In the genomic region with DNA sequence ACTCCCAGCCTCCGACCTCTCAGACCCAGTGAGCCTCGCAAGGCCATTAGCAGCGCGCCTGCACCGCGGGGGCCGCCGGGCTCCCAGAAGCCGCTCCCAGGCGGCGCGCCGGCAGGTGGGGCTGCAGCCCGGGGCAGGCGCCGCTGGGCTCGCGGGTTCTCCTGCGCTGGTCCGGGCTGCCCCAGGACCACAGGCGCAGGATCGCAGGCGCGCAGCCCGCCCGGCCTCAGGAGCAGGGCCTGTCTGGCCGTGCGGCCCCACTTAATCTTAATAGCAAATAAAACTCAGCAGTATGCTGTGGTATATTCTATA, we compare ENCODE assay signal across 8 cellular contexts. TPM values are rescaled to one million over a fixed set of nuclear protein-coding genes. Genes with fewer than 3 reads are reported as not detected.
A peak's percentile ranks its signal among the peaks of the same experiment; 100 is the strongest.
DNase-seq lines count a peak whose midpoint lies in the region; ATAC-seq, FAIRE-seq and TF ChIP-seq lines count a peak whose summit lies in the region.
"Not testable (repeated sequence)": the region's sequence is repeated elsewhere in the genome, so short reads cannot be mapped to it uniquely, and the experiment has no call there.

No MANE protein-coding gene starts in this region.

- not testable (repeated sequence) for H3K27me3 ChIP-seq in HUES6 (ENCODE audit: control insufficient read depth, insufficient read depth, low read length); H1 (replicated peaks in 1 of 4; ENCODE audit: control insufficient read depth in 3 of 4, extremely low read depth in 1 of 4, insufficient read depth in 3 of 4, low read length in 3 of 4)

- not testable (repeated sequence) for TF ChIP-seq EP300 in H1 (IDR thresholded peaks at IDR 0.05; ENCODE audit: borderline replicate concordance in 1 of 2, low read depth in 2 of 2, low read length in 2 of 2)

- not testable (repeated sequence) for H3K9me3 Mint-ChIP-seq in activated naive CD4-positive, alpha-beta T cell treated with anti-CD3 and anti-CD28 coated beads for 36 hours; nephron

- H2BK12ac ChIP-seq in H1 (ENCODE audit: low read depth, low read length): not testable (repeated sequence)

- not testable (repeated sequence) for H3K4me3 Mint-ChIP-seq in activated naive CD4-positive, alpha-beta T cell treated with anti-CD3 and anti-CD28 coated beads for 36 hours
- peak overlapping the region in 2 of 3 experiments; percentile 37 to 59 for H3K4me3 Mint-ChIP-seq in nephron

- not testable (repeated sequence) for H3K36me3 ChIP-seq in ES-I3 (ENCODE audit: insufficient read depth, low read length); HUES6 (ENCODE audit: control insufficient read depth, insufficient read depth, low read length); H1 (ENCODE audit: control insufficient read depth in 2 of 4, insufficient read depth in 4 of 4, low read length in 3 of 4)

- not testable (repeated sequence) for H3K27me3 Mint-ChIP-seq in activated naive CD4-positive, alpha-beta T cell treated with anti-CD3 and anti-CD28 coated beads for 36 hours (ENCODE audit: low read depth); nephron (ENCODE audit: low read depth)

- H3K23ac ChIP-seq in H1 (ENCODE audit: insufficient read length): not testable (repeated sequence)

- H4K91ac ChIP-seq in H1 (replicated peaks; ENCODE audit: insufficient read length, low read length): not testable (repeated sequence)

- not testable (repeated sequence) for H2BK120ac ChIP-seq in H1 (replicated peaks; ENCODE audit: low read depth, low read length)

- H3K27ac Mint-ChIP-seq in activated naive CD4-positive, alpha-beta T cell treated with anti-CD3 and anti-CD28 coated beads for 36 hours; nephron: not testable (repeated sequence)

- not testable (repeated sequence) for H3K18ac ChIP-seq in H1 (ENCODE audit: extremely low read depth, low read length)

- CTCF ChIA-PET in activated naive CD4-positive, alpha-beta T cell treated with anti-CD3 and anti-CD28 coated beads for 36 hours (lab: Charles Lee): not testable (repeated sequence)
- CTCF ChIA-PET in H1 (lab: Charles Lee; ENCODE audit: partially characterized antibody): interaction anchor here (0.7 to 2.1 kb wide), 2 partner anchors 9 to 488 kb away, joined by 3 to 9 read pairs; no protein-coding TSS in a partner anchor

- H4K20me1 ChIP-seq in H1 (replicated peaks in 1 of 2; ENCODE audit: control insufficient read depth in 1 of 2, insufficient read depth in 2 of 2, low read length in 2 of 2): not testable (repeated sequence)

- POLR2A ChIA-PET in H1 (lab: Charles Lee; ENCODE audit: partially characterized antibody): interaction anchor here (1.1 to 2.6 kb wide), 7 partner anchors 9 to 39 kb away, joined by 3 to 25 read pairs (median 5); partner anchors contain the start of genes RACK1 and TRIM52

- not testable (repeated sequence) for H3K36me3 Mint-ChIP-seq in activated naive CD4-positive, alpha-beta T cell treated with anti-CD3 and anti-CD28 coated beads for 36 hours (ENCODE audit: low read depth); nephron (ENCODE audit: low read depth)

- not testable (repeated sequence) for H3K79me2 ChIP-seq in H1 (ENCODE audit: control insufficient read depth in 1 of 2, insufficient read depth in 2 of 2, low read length in 2 of 2)

- FAIRE-seq in H1 (lab: Jason Lieb, UNC): not testable (repeated sequence)

- H3K14ac ChIP-seq in H1 (ENCODE audit: insufficient read length): not testable (repeated sequence)

- H3K4ac ChIP-seq in H1 (replicated peaks; ENCODE audit: insufficient read length, low read depth, low read length): not testable (repeated sequence)

- 2% methylated on average over 28 of the region's 28 CpGs; no CpG with 5 or more reads in 1 of the 2 experiments for WGBS in H1 (ENCODE audit: extremely low coverage in 1 of 2, insufficient coverage in 1 of 2, insufficient read length in 1 of 2, insufficient replicate concordance in 2 of 2, low coverage in 1 of 2, low lambda C conversion rate in 2 of 2, missing lambda C conversion rate in 1 of 2), 2 experiments

- H4K8ac ChIP-seq in H1 (ENCODE audit: extremely low read depth, insufficient read depth, low read length): not testable (repeated sequence)

- not testable (repeated sequence) for H3K4me1 ChIP-seq in ES-I3 (ENCODE audit: insufficient read depth, low read length); HUES6 (ENCODE audit: control insufficient read depth, insufficient read depth, low read length); H1 (replicated peaks in 1 of 4; ENCODE audit: control insufficient read depth in 3 of 4, insufficient read depth in 4 of 4, low read length in 3 of 4)

- H3K56ac ChIP-seq in H1 (replicated peaks; ENCODE audit: insufficient read length, low read depth, low read length): not testable (repeated sequence)

- peak; percentile 17 to 43 (median 28) for TF ChIP-seq CTCF in H1 (IDR thresholded peaks at IDR 0.05; ENCODE audit: control extremely low read depth in 1 of 3, insufficient read depth in 1 of 3, low read depth in 1 of 3, low read length in 3 of 3)
- TF ChIP-seq CTCF in nephron (IDR thresholded peaks at IDR 0.05; ENCODE audit: unreplicated experiment in 3 of 3): peak in 1 of 3 experiments; percentile 24

- not testable (repeated sequence) for H2AFZ ChIP-seq in H1 (ENCODE audit: low read length)

- not testable (repeated sequence) for H3K79me1 ChIP-seq in H1 (ENCODE audit: low read depth, low read length)

- peak overlapping the region; percentile 44; the same call in 1 of the 2 replicates for H3K9ac ChIP-seq in ES-I3 (ENCODE audit: low read depth, low read length)
- H3K9ac ChIP-seq in HUES6 (ENCODE audit: low read length): not testable (repeated sequence)
- H3K9ac ChIP-seq in H1 (replicated peaks in 1 of 4; ENCODE audit: extremely low read depth in 1 of 4, low read depth in 3 of 4, low read length in 3 of 4): peak overlapping the region in 2 of 4 experiments; percentile 16 to 52; a peak in 1 of 7 replicates

- H3K4me1 Mint-ChIP-seq in activated naive CD4-positive, alpha-beta T cell treated with anti-CD3 and anti-CD28 coated beads for 36 hours (ENCODE audit: low read depth); nephron: not testable (repeated sequence)

- H4K5ac ChIP-seq in H1 (ENCODE audit: insufficient read length, low read depth, low read length): not testable (repeated sequence)

- peak; percentile 21 to 51; a peak in 3 of 4 replicates for TF ChIP-seq RAD21 in H1 (IDR thresholded peaks at IDR 0.05 in 1 of 2, conservative IDR thresholded peaks at IDR 0.05 in 1 of 2; ENCODE audit: low read depth in 2 of 2, low read length in 2 of 2)

- peak overlapping the region; percentile 10 to 68; a peak in 3 of 4 replicates for H3K4me2 ChIP-seq in H1 (ENCODE audit: insufficient read depth in 1 of 2, low read depth in 2 of 2, low read length in 2 of 2)

- intact Hi-C loops in activated naive CD4-positive, alpha-beta T cell treated with anti-CD3 and anti-CD28 coated beads for 36 hours (cut with micrococcal nuclease); left ventricle myocardium superior (cut with micrococcal nuclease): not testable (repeated sequence)

- not testable (repeated sequence) for H2AK5ac ChIP-seq in H1 (ENCODE audit: low read depth, low read length)

- H3K9me3 ChIP-seq in ES-I3 (ENCODE audit: control insufficient read depth, insufficient read depth, low read length); HUES6 (ENCODE audit: control insufficient read depth, insufficient read depth, low read depth, low read length); H1 (ENCODE audit: insufficient read depth in 2 of 2, low read depth in 1 of 2, low read length in 1 of 2): not testable (repeated sequence)

- H3K4me3 ChIP-seq in HUES6 (ENCODE audit: low read depth, low read length): peak overlapping the region; percentile 44
- H3K4me3 ChIP-seq in H1 (ENCODE audit: extremely low read depth in 1 of 4, insufficient read depth in 2 of 4, low read depth in 3 of 4, low read length in 4 of 4): peak overlapping the region; percentile 14 to 68 (median 29); a peak in 6 of 8 replicates

- H2BK15ac ChIP-seq in H1 (ENCODE audit: low read length): not testable (repeated sequence)

- not testable (repeated sequence) for H3K27ac ChIP-seq in HUES6 (ENCODE audit: low read depth, low read length); H1 (ENCODE audit: low read depth, low read length)

- ATAC-seq in left ventricle myocardium superior: peak; percentile 60
- peak; percentile 94 for ATAC-seq in left lobe of liver
- ATAC-seq in stimulated activated naive CD8-positive, alpha-beta T cell treated with anti-CD3 and anti-CD28 coated beads, Interleukin-15, Interleukin-2, amounts not matched to agents 100 U/mL and 50 U/mL, for 24 hours: peak; percentile 36

- not testable (repeated sequence) for H2BK20ac ChIP-seq in H1 (ENCODE audit: low read length)

- not testable (repeated sequence) for TF ChIP-seq POLR2A in H1 (IDR thresholded peaks at IDR 0.05; ENCODE audit: control extremely low read depth in 1 of 2, low read depth in 2 of 2, low read length in 2 of 2)

- H2BK5ac ChIP-seq in H1 (ENCODE audit: low read depth, low read length): not testable (repeated sequence)

- H3K23me2 ChIP-seq in H1 (ENCODE audit: low read depth, low read length): not testable (repeated sequence)

- peak; percentile 13 for DNase-seq in activated naive CD4-positive, alpha-beta T cell treated with anti-CD3 and anti-CD28 coated beads for 36 hours
- DNase-seq in H1 (ENCODE audit: low read depth in 1 of 2, low spot score in 2 of 2): not testable (repeated sequence)
- peak; percentile 72 for DNase-seq in left ventricle myocardium superior
- peak; percentile 68 for DNase-seq in left lobe of liver (ENCODE audit: low spot score)
- peak; percentile 35 for DNase-seq in stimulated activated naive CD8-positive, alpha-beta T cell treated with anti-CD3 and anti-CD28 coated beads, Interleukin-15, Interleukin-2, amounts not matched to agents 100 U/mL and 50 U/mL, for 24 hours

RNA-seq across cellular contexts. Expression of gene TRIM52, which starts 12.4 kb away (rescaled TPM):
- 10 to 100 TPM; 10.5 to 10.9 TPM for total RNA-seq in activated naive CD4-positive, alpha-beta T cell treated with anti-CD3 and anti-CD28 coated beads for 36 hours
- total RNA-seq in H1 (2021; fragmentation: NEBNext Ultra II Directional; extraction: Animal tissue kit (Norgen Biotek cat#: 25700)): 5.7 and 6.2 TPM in 2 replicates
- 2.3 and 4.2 TPM in 2 replicates for polyA plus RNA-seq in H1 (2011; rRNA removed)
- 6.2 TPM for polyA plus RNA-seq in H1 (2011; cell fraction: cytosol; rRNA removed)
- 6.8 TPM for polyA plus RNA-seq in H1 (2011; cell fraction: nucleus; rRNA removed)
- polyA plus RNA-seq in H1 (2012, experiment 1 of 2): 8.8 to 10.6 TPM (median 9.8 TPM) in 4 replicates
- polyA plus RNA-seq in H1 (2012, experiment 2 of 2): 0.70 TPM
- polyA plus RNA-seq in H1 (2013, experiment 1 of 2): 5.1 TPM
- polyA plus RNA-seq in H1 (2013, experiment 2 of 2): 4.3 TPM
- 5.5 and 6.2 TPM in 2 replicates for polyA minus RNA-seq in H1 (2011; rRNA and poly(A)+ RNA removed)
- polyA minus RNA-seq in H1 (2011; cell fraction: cytosol; rRNA and poly(A)+ RNA removed): 2.3 TPM
- polyA minus RNA-seq in H1 (2011; cell fraction: nucleus; rRNA and poly(A)+ RNA removed): 4.6 TPM
- total RNA-seq in left ventricle myocardium superior (10.0 TPM), left lobe of liver (6.0 TPM)

RNA-seq across cellular contexts. Expression of gene RACK1, which starts 29.7 kb away (rescaled TPM):
- 1,000 to 10,000 TPM; 3,176 to 3,362 TPM for total RNA-seq in activated naive CD4-positive, alpha-beta T cell treated with anti-CD3 and anti-CD28 coated beads for 36 hours
- 2,564 and 2,589 TPM in 2 replicates for total RNA-seq in H1 (2021; fragmentation: NEBNext Ultra II Directional; extraction: Animal tissue kit (Norgen Biotek cat#: 25700))
- polyA plus RNA-seq in H1 (2011; rRNA removed): 7,578 and 7,971 TPM in 2 replicates
- polyA plus RNA-seq in H1 (2011; cell fraction: cytosol; rRNA removed): 6,759 TPM
- polyA plus RNA-seq in H1 (2011; cell fraction: nucleus; rRNA removed): 7,543 TPM
- polyA plus RNA-seq in H1 (2012, experiment 1 of 2): 3,817 to 4,876 TPM (median 4,535 TPM) in 4 replicates
- 4,888 TPM for polyA plus RNA-seq in H1 (2012, experiment 2 of 2)
- 2,646 TPM for polyA plus RNA-seq in H1 (2013, experiment 1 of 2)
- polyA plus RNA-seq in H1 (2013, experiment 2 of 2): 2,607 TPM
- 7,141 and 7,318 TPM in 2 replicates for polyA minus RNA-seq in H1 (2011; rRNA and poly(A)+ RNA removed)
- 3,305 TPM for polyA minus RNA-seq in H1 (2011; cell fraction: cytosol; rRNA and poly(A)+ RNA removed)
- polyA minus RNA-seq in H1 (2011; cell fraction: nucleus; rRNA and poly(A)+ RNA removed): 3,286 TPM
- total RNA-seq in left ventricle myocardium superior: 641 TPM
- total RNA-seq in left lobe of liver: 510 TPM

RNA-seq across cellular contexts. Expression of gene TRIM41, which starts 50.3 kb away (rescaled TPM):
- 10 to 100 TPM; 36.5 to 37.3 TPM for total RNA-seq in activated naive CD4-positive, alpha-beta T cell treated with anti-CD3 and anti-CD28 coated beads for 36 hours
- 21.2 and 21.6 TPM in 2 replicates for total RNA-seq in H1 (2021; fragmentation: NEBNext Ultra II Directional; extraction: Animal tissue kit (Norgen Biotek cat#: 25700))
- 12.9 and 18.0 TPM in 2 replicates for polyA plus RNA-seq in H1 (2011; rRNA removed)
- polyA plus RNA-seq in H1 (2011; cell fraction: cytosol; rRNA removed): 19.8 TPM
- 79.7 TPM for polyA plus RNA-seq in H1 (2011; cell fraction: nucleus; rRNA removed)
- polyA plus RNA-seq in H1 (2012, experiment 1 of 2): 19.4 to 26.5 TPM (median 23.3 TPM) in 4 replicates
- 10.8 TPM for polyA plus RNA-seq in H1 (2012, experiment 2 of 2)
- 15.0 TPM for polyA plus RNA-seq in H1 (2013, experiment 1 of 2)
- polyA plus RNA-seq in H1 (2013, experiment 2 of 2): 13.5 TPM
- polyA minus RNA-seq in H1 (2011; rRNA and poly(A)+ RNA removed): 4.7 and 7.7 TPM in 2 replicates
- 6.7 TPM for polyA minus RNA-seq in H1 (2011; cell fraction: cytosol; rRNA and poly(A)+ RNA removed)
- polyA minus RNA-seq in H1 (2011; cell fraction: nucleus; rRNA and poly(A)+ RNA removed): 19.8 TPM
- 23.7 TPM for total RNA-seq in left ventricle myocardium superior
- 23.0 TPM for total RNA-seq in left lobe of liver

Comparison
In these comparisons a context has a peak if more than half of its experiments do, and no peak if none do; other contexts are left out.
1. ATAC-seq: peak in every context shown above with its lines; median percentile 94 in left lobe of liver; 60 in left ventricle myocardium superior; 36 in stimulated activated naive CD8-positive, alpha-beta T cell treated with anti-CD3 and anti-CD28 coated beads, Interleukin-15, Interleukin-2, amounts not matched to agents 100 U/mL and 50 U/mL, for 24 hours.